In the genomic region with DNA sequence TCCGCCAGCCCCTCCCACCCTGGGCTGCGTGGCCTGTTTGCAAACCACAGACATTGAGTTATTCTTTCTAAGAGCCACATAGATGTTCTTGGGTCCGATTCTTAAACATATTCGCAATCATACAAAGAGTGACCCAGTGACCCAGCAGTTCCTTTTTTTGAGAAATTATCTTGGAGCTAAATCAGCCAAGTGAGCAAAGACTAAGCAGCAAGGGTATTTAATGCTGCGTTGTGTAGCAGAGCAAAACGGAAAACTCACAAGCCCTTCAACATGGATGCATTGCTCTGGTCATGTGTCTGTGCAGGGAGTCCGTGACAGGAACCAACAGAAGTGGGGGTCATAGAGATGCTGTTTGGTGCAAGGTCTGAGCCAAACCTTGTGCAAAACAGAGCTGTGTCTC, we compare ENCODE assay signal across 39 cellular contexts.
"Had no signal": no experiment of that assay in that cellular context is flagged by ENCODE, and none has a peak within 500 bp of the region (broad histone marks: within the 10 kb centered on the region; RNA-seq: fewer than 3 reads in every experiment).

No MANE protein-coding gene starts in this region.

- ATAC-seq: activated naive CD4-positive, alpha-beta T cell treated with anti-CD3 and anti-CD28 coated beads, Interleukin-2, amount 50 U/mL, for 72 hours; activated naive CD8-positive, alpha-beta T cell treated with anti-CD3 and anti-CD28 coated beads, Interleukin-2, amount 50 U/mL, for 24 hours; activated T-cell treated with anti-CD3 and anti-CD28 coated beads, Interleukin-2, amount 50 U/mL, for 4 hours; activated T-cell treated with anti-CD3 and anti-CD28 coated beads, Interleukin-2, amount 50 U/mL, for 72 hours; activated T-helper 17 cell treated with anti-CD3 and anti-CD28 coated beads, Interleukin-2, amount 50 U/mL, for 72 hours; body of pancreas had no signal

- H3K4me3 ChIP-seq: adrenal gland, ascending aorta, body of pancreas, breast epithelium, cardiac muscle cell had no signal

- FAIRE-seq: astrocyte, bronchial epithelial cell had no signal

- H3K9me3 ChIP-seq: adrenal gland, ascending aorta, body of pancreas, breast epithelium had no signal

- H3K4me3 Mint-ChIP-seq: activated naive CD4-positive, alpha-beta T cell treated with anti-CD3 and anti-CD28 coated beads for 36 hours; activated naive CD4-positive, alpha-beta T cell treated with anti-CD3 and anti-CD28 coated beads, Interleukin-2, amount 10 ng/mL, durations not matched to agents 7 days and 5 days; activated naive CD4-positive, alpha-beta T cell treated with anti-CD3 and anti-CD28 coated beads, Interleukin-2, amount 50 U/mL, for 24 hours; activated naive CD8-positive, alpha-beta T cell; activated naive CD8-positive, alpha-beta T cell treated with anti-CD3 and anti-CD28 coated beads for 36 hours; activated naive CD8-positive, alpha-beta T cell treated with anti-CD3 and anti-CD28 coated beads, Interleukin-2, amount 10 ng/mL, durations not matched to agents 7 days and 5 days; activated naive CD8-positive, alpha-beta T cell treated with anti-CD3 and anti-CD28 coated beads, Interleukin-2, amount 50 U/mL, for 24 hours; activated T-cell treated with anti-CD3 and anti-CD28 coated beads, Interleukin-2, amount 50 U/mL, for 24 hours; activated T-cell treated with anti-CD3 and anti-CD28 coated beads, Interleukin-2, amount 50 U/mL, for 4 hours; activated T-cell treated with anti-CD3 and anti-CD28 coated beads, Interleukin-2, amount 50 U/mL, for 72 hours; activated T-helper 1 cell treated with anti-CD3 and anti-CD28 coated beads, Interleukin-12 subunit alpha, Interleukin-12 subunit beta, Interleukin-2, Interleukin-4 antibody, amounts not matched to agents 30 ng/mL and 10 ng/mL and 1 ng/mL, durations not matched to agents 14 hours and 24 hours and 36 hours; activated T-helper 17 cell treated with anti-CD3 and anti-CD28 coated beads, Interleukin-2, amount 50 U/mL, for 72 hours; brain; central memory CD8-positive, alpha-beta T cell had no signal

- H3K27me3 ChIP-seq: adrenal gland, ascending aorta, body of pancreas, brain microvascular endothelial cell, cardiac muscle cell had no signal

- H3K4me1 Mint-ChIP-seq: activated naive CD4-positive, alpha-beta T cell treated with anti-CD3 and anti-CD28 coated beads, Interleukin-2, amount 10 ng/mL, durations not matched to agents 7 days and 5 days; activated naive CD4-positive, alpha-beta T cell treated with anti-CD3 and anti-CD28 coated beads, Interleukin-2, amount 50 U/mL, for 24 hours; activated naive CD8-positive, alpha-beta T cell treated with anti-CD3 and anti-CD28 coated beads for 36 hours; activated naive CD8-positive, alpha-beta T cell treated with anti-CD3 and anti-CD28 coated beads, Interleukin-2, amount 10 ng/mL, durations not matched to agents 7 days and 5 days; activated naive CD8-positive, alpha-beta T cell treated with anti-CD3 and anti-CD28 coated beads, Interleukin-2, amount 50 U/mL, for 24 hours; activated T-helper 17 cell treated with anti-CD3 and anti-CD28 coated beads, Interleukin-2, amount 50 U/mL, for 72 hours; central memory CD8-positive, alpha-beta T cell had no signal

- H3K4me1 ChIP-seq: adrenal gland, ascending aorta, body of pancreas, breast epithelium had no signal

- H3K9me3 Mint-ChIP-seq: activated naive CD4-positive, alpha-beta T cell treated with anti-CD3 and anti-CD28 coated beads for 36 hours; activated naive CD4-positive, alpha-beta T cell treated with anti-CD3 and anti-CD28 coated beads, Interleukin-2, amount 10 ng/mL, durations not matched to agents 7 days and 5 days; activated naive CD4-positive, alpha-beta T cell treated with anti-CD3 and anti-CD28 coated beads, Interleukin-2, amount 50 U/mL, for 24 hours; activated naive CD4-positive, alpha-beta T cell treated with anti-CD3 and anti-CD28 coated beads, Interleukin-2, amount 50 U/mL, for 72 hours; activated naive CD8-positive, alpha-beta T cell treated with anti-CD3 and anti-CD28 coated beads for 36 hours; activated naive CD8-positive, alpha-beta T cell treated with anti-CD3 and anti-CD28 coated beads, Interleukin-2, amount 10 ng/mL, durations not matched to agents 7 days and 5 days; activated naive CD8-positive, alpha-beta T cell treated with anti-CD3 and anti-CD28 coated beads, Interleukin-2, amount 50 U/mL, for 24 hours; activated T-cell treated with anti-CD3 and anti-CD28 coated beads, Interleukin-2, amount 50 U/mL, for 24 hours; activated T-cell treated with anti-CD3 and anti-CD28 coated beads, Interleukin-2, amount 50 U/mL, for 4 hours; activated T-cell treated with anti-CD3 and anti-CD28 coated beads, Interleukin-2, amount 50 U/mL, for 72 hours; activated T-helper 1 cell treated with anti-CD3 and anti-CD28 coated beads, Interleukin-12 subunit alpha, Interleukin-12 subunit beta, Interleukin-2, Interleukin-4 antibody, amounts not matched to agents 30 ng/mL and 10 ng/mL and 1 ng/mL, durations not matched to agents 14 hours and 24 hours and 36 hours; activated T-helper 17 cell treated with anti-CD3 and anti-CD28 coated beads, Interleukin-2, amount 50 U/mL, for 72 hours; activated T-helper 2 cell treated with anti-CD3 and anti-CD28 coated beads, Interferon-gamma antibody, Interleukin-2, Interleukin-4, amounts not matched to agents 10 μg/mL and 5 μg/mL and 100 μg/mL, durations not matched to agents 14 hours and 24 hours and 36 hours; central memory CD8-positive, alpha-beta T cell had no signal

- H3K27ac ChIP-seq: adrenal gland, ascending aorta, body of pancreas, brain microvascular endothelial cell, breast epithelium, cardiac muscle cell had no signal

- DNase-seq: activated effector memory CD4-positive, alpha-beta T cell treated with anti-CD3 and anti-CD28 coated beads, Interleukin-2, amount 50 U/mL, for 16 hours; activated effector memory CD4-positive, alpha-beta T cell treated with Interleukin-2 at 50 U/mL for 16 hours; activated gamma-delta T cell; activated gamma-delta T cell treated with Interleukin-2 at 50 U/mL for 16 hours; activated naive CD4-positive, alpha-beta T cell; activated naive CD4-positive, alpha-beta T cell treated with anti-CD3 and anti-CD28 coated beads for 36 hours; activated naive CD4-positive, alpha-beta T cell treated with anti-CD3 and anti-CD28 coated beads, Interleukin-2, amount 10 ng/mL, durations not matched to agents 7 days and 5 days; activated naive CD4-positive, alpha-beta T cell treated with anti-CD3 and anti-CD28 coated beads, Interleukin-2, amount 50 U/mL, for 16 hours; activated naive CD4-positive, alpha-beta T cell treated with Interleukin-2 at 50 U/mL for 16 hours; activated naive CD8-positive, alpha-beta T cell treated with anti-CD3 and anti-CD28 coated beads for 36 hours; activated naive CD8-positive, alpha-beta T cell treated with anti-CD3 and anti-CD28 coated beads, Interleukin-2, amount 10 ng/mL, durations not matched to agents 7 days and 5 days; activated naive CD8-positive, alpha-beta T cell treated with anti-CD3 and anti-CD28 coated beads, Interleukin-2, amount 50 U/mL, for 24 hours; activated T-cell treated with anti-CD3 and anti-CD28 coated beads, Interleukin-2, amount 50 U/mL, for 1 hour; activated T-cell treated with anti-CD3 and anti-CD28 coated beads, Interleukin-2, amount 50 U/mL, for 24 hours; activated T-cell treated with anti-CD3 and anti-CD28 coated beads, Interleukin-2, amount 50 U/mL, for 4 hours; activated T-cell treated with anti-CD3 and anti-CD28 coated beads, Interleukin-2, amount 50 U/mL, for 48 hours; activated T-cell treated with anti-CD3 and anti-CD28 coated beads, Interleukin-2, amount 50 U/mL, for 72 hours; amniotic stem cell; amygdala; anterior cingulate cortex; aorta; body of pancreas; brain microvascular endothelial cell; central memory CD4-positive, alpha-beta T cell; cerebellar nuclear complex had no signal

- H3K27me3 Mint-ChIP-seq: activated naive CD4-positive, alpha-beta T cell treated with anti-CD3 and anti-CD28 coated beads, Interleukin-2, amount 10 ng/mL, durations not matched to agents 7 days and 5 days; activated naive CD8-positive, alpha-beta T cell; activated naive CD8-positive, alpha-beta T cell treated with anti-CD3 and anti-CD28 coated beads, Interleukin-2, amount 10 ng/mL, durations not matched to agents 7 days and 5 days; activated T-cell treated with anti-CD3 and anti-CD28 coated beads, Interleukin-2, amount 50 U/mL, for 24 hours; brain had no signal

- H3K36me3 Mint-ChIP-seq: activated naive CD4-positive, alpha-beta T cell treated with anti-CD3 and anti-CD28 coated beads, Interleukin-2, amount 10 ng/mL, durations not matched to agents 7 days and 5 days; activated naive CD4-positive, alpha-beta T cell treated with anti-CD3 and anti-CD28 coated beads, Interleukin-2, amount 50 U/mL, for 24 hours; activated naive CD4-positive, alpha-beta T cell treated with anti-CD3 and anti-CD28 coated beads, Interleukin-2, amount 50 U/mL, for 72 hours; activated naive CD8-positive, alpha-beta T cell; activated naive CD8-positive, alpha-beta T cell treated with anti-CD3 and anti-CD28 coated beads for 36 hours; activated naive CD8-positive, alpha-beta T cell treated with anti-CD3 and anti-CD28 coated beads, Interleukin-2, amount 10 ng/mL, durations not matched to agents 7 days and 5 days; brain had no signal

- H3K36me3 ChIP-seq: adrenal gland, ascending aorta, brain microvascular endothelial cell, breast epithelium, cardiac muscle cell had no signal

- H3K27ac Mint-ChIP-seq: activated naive CD4-positive, alpha-beta T cell treated with anti-CD3 and anti-CD28 coated beads for 36 hours; activated naive CD4-positive, alpha-beta T cell treated with anti-CD3 and anti-CD28 coated beads, Interleukin-2, amount 10 ng/mL, durations not matched to agents 7 days and 5 days; activated naive CD4-positive, alpha-beta T cell treated with anti-CD3 and anti-CD28 coated beads, Interleukin-2, amount 50 U/mL, for 24 hours; activated naive CD4-positive, alpha-beta T cell treated with anti-CD3 and anti-CD28 coated beads, Interleukin-2, amount 50 U/mL, for 72 hours; activated naive CD8-positive, alpha-beta T cell; activated naive CD8-positive, alpha-beta T cell treated with anti-CD3 and anti-CD28 coated beads for 36 hours; activated naive CD8-positive, alpha-beta T cell treated with anti-CD3 and anti-CD28 coated beads, Interleukin-2, amount 10 ng/mL, durations not matched to agents 7 days and 5 days; activated naive CD8-positive, alpha-beta T cell treated with anti-CD3 and anti-CD28 coated beads, Interleukin-2, amount 50 U/mL, for 24 hours; activated T-cell treated with anti-CD3 and anti-CD28 coated beads, Interleukin-2, amount 50 U/mL, for 24 hours; activated T-cell treated with anti-CD3 and anti-CD28 coated beads, Interleukin-2, amount 50 U/mL, for 72 hours; activated T-helper 1 cell treated with anti-CD3 and anti-CD28 coated beads, Interleukin-12 subunit alpha, Interleukin-12 subunit beta, Interleukin-2, Interleukin-4 antibody, amounts not matched to agents 30 ng/mL and 10 ng/mL and 1 ng/mL, durations not matched to agents 14 hours and 24 hours and 36 hours; activated T-helper 17 cell treated with anti-CD3 and anti-CD28 coated beads, Interleukin-2, amount 50 U/mL, for 72 hours; activated T-helper 2 cell treated with anti-CD3 and anti-CD28 coated beads, Interferon-gamma antibody, Interleukin-2, Interleukin-4, amounts not matched to agents 10 μg/mL and 5 μg/mL and 100 μg/mL, durations not matched to agents 14 hours and 24 hours and 36 hours had no signal
